31 cellular contexts compared by ENCODE assay signal in the genomic region with DNA sequence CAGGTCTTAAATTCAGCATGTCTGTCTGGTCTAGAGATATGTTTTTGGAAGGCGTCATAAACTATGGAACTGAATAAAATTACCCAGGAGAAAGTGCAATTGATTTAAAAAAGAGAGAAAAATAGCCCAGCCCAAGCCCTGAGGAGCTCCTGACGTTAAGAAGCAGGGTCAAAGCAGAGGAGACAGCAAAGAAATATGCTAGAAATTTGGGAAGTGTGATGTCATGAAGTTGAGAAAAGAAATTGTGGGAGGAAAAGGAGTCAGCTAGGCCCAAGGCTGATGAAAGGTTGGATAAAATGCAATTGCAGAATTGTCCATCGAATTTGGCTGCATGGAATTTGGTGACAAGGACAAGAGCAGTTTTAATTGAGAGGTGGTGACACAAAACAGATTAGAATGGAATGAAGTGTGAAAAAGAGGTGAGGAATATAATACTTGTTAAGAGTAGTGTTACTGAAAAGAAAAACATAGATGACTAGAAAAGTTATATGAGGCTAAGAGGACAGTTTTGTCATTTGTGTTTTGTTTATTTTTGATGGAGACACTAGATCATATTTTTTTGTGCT.
DNase-seq lines count a peak whose midpoint lies in the region; ATAC-seq and TF ChIP-seq lines count a peak whose summit lies in the region.
"Had no signal": no experiment of that assay in that cellular context is flagged by ENCODE, and none has a peak within 500 bp of the region (broad histone marks: within the 10 kb centered on the region; RNA-seq: fewer than 3 reads in every experiment).

No MANE protein-coding gene starts in this region.

- no peaks in the 10 kb centered on the region for H3K9me3 ChIP-seq in left ventricle myocardium inferior (replicated peaks)
- H3K9me3 ChIP-seq in stomach: no peaks in the 10 kb centered on the region
- no peaks in the 10 kb centered on the region for H3K9me3 ChIP-seq in ascending aorta
- H3K9me3 ChIP-seq: A549, BE2C, Peyer's patch, thyroid gland, vagina had no signal

- H3K36me3 ChIP-seq in left ventricle myocardium inferior (peaks cover 24% of the 10 kb centered on the region), stomach (peaks cover 0 to 13% (median 5%) of the 10 kb centered on the region in 4 donors), ascending aorta (no peaks in the 10 kb centered on the region)
- H3K36me3 ChIP-seq: BE2C, Peyer's patch, thyroid gland, vagina had no signal

- H3K4me3 ChIP-seq in choroid plexus epithelial cell (ENCODE audit: low read depth, low read length): no peak overlapping the region
- H3K4me3 ChIP-seq in left ventricle myocardium inferior: no peak overlapping the region
- no peak overlapping the region for H3K4me3 ChIP-seq in stomach
- H3K4me3 ChIP-seq in ascending aorta: no peak overlapping the region
- H3K4me3 ChIP-seq: A549, GM12878, Peyer's patch, smooth muscle cell, thyroid gland, vagina had no signal

- TF ChIP-seq POLR2A in stomach (IDR thresholded peaks at IDR 0.05): no peak

- 73 to 83% (median 77%) methylated on average over 3 of the region's 3 CpGs for WGBS in stomach, 5 donors

- no peak for TF ChIP-seq CTCF in choroid plexus epithelial cell (conservative IDR thresholded peaks at IDR 0.05; ENCODE audit: low read depth, low read length)
- no peak for TF ChIP-seq CTCF in left ventricle myocardium inferior (IDR thresholded peaks at IDR 0.05; ENCODE audit: borderline replicate concordance)
- no peak for TF ChIP-seq CTCF in stomach (IDR thresholded peaks at IDR 0.05)
- no peak for TF ChIP-seq CTCF in ascending aorta (IDR thresholded peaks at IDR 0.05)

- TF ChIP-seq EP300 in stomach (IDR thresholded peaks at IDR 0.05): no peak

- no peak for ATAC-seq in HG02763 (IDR thresholded peaks at IDR 0.05; ENCODE audit: unreplicated experiment)
- ATAC-seq: A549; activated CD4-positive, alpha-beta T cell treated with anti-CD3 and anti-CD28 coated beads for 36 hours; activated CD8-positive, alpha-beta T cell treated with anti-CD3 and anti-CD28 coated beads for 36 hours; CD8-positive, alpha-beta T cell; GM12878 had no signal

- H3K27me3 ChIP-seq in left ventricle myocardium inferior (ENCODE audit: low read depth) (no peaks in the 10 kb centered on the region), stomach (no peaks in the 10 kb centered on the region), ascending aorta (no peaks in the 10 kb centered on the region)
- H3K27me3 ChIP-seq: BE2C, Peyer's patch, thyroid gland, vagina had no signal

- H3K4me1 ChIP-seq in left ventricle myocardium inferior (peaks cover 97% of the 10 kb centered on the region), stomach (no peaks in the 10 kb centered on the region), ascending aorta (no peaks in the 10 kb centered on the region)
- H3K4me1 ChIP-seq: A549, BE2C, Peyer's patch, vagina had no signal

- peak; percentile 8 for DNase-seq in AG08396 (ENCODE audit: low spot score)
- peak; percentile 22 for DNase-seq in HCEC 1CT
- peak; percentile 42 for DNase-seq in choroid plexus epithelial cell (ENCODE audit: low read depth)
- DNase-seq in left ventricle myocardium inferior: no peak
- DNase-seq in NCI-H2081 treated with DMSO at 0.1 percent for 48 hours (lab: John Stamatoyannopoulos, UW): no peak
- DNase-seq in stomach: no peak
- no peak for DNase-seq in ascending aorta (ENCODE audit: low spot score in 2 of 2)
- DNase-seq: activated CD4-positive, alpha-beta T cell treated with anti-CD3 and anti-CD28 coated beads for 36 hours; activated CD8-positive, alpha-beta memory T cell treated with anti-CD3 and anti-CD28 coated beads, Interleukin-2, amount 50 U/mL, for 48 hours; activated CD8-positive, alpha-beta T cell treated with anti-CD3 and anti-CD28 coated beads for 36 hours; activated naive CD4-positive, alpha-beta T cell treated with anti-CD3 and anti-CD28 coated beads, Interleukin-2, amount 50 U/mL, for 16 hours; amygdala; BE2C; CD8-positive, alpha-beta T cell; cortex of kidney; erythroblast; foreskin melanocyte; MV-4-11; NCI-H1436 treated with DMSO at 0.1 percent for 48 hours; NCI-H446; NCI-H748 treated with DMSO at 0.1 percent for 48 hours; nephron progenitor cell; Peyer's patch; SIG-M5; stimulated activated naive CD4-positive, alpha-beta T cell treated with Interleukin-2 at 50 U/mL for 16 hours; thyroid gland had no signal

- H3K27ac ChIP-seq in left ventricle myocardium inferior (replicated peaks) (peak overlapping the region; percentile 53), stomach (no peak overlapping the region), ascending aorta (no peak overlapping the region)
- H3K27ac ChIP-seq: A549, Peyer's patch, thyroid gland, vagina had no signal

- intact Hi-C loops in left ventricle myocardium inferior (cut with micrococcal nuclease): no loop called here
- intact Hi-C loops in stomach (cut with DNase I; ENCODE audit: low total_unique reads): no loop called here
- intact Hi-C loops in ascending aorta (cut with DNase I): no loop called here

Comparison
In these comparisons a context has a peak if more than half of its experiments do, and no peak if none do; other contexts are left out.
1. DNase-seq: peak in AG08396 (single experiment), HCEC 1CT (single experiment) and choroid plexus epithelial cell (single experiment); none in left ventricle myocardium inferior (single experiment), NCI-H2081 treated with DMSO at 0.1 percent for 48 hours (single experiment), stomach (single experiment) and ascending aorta (0 of 2).